Comparison of ENCODE assay signal across 1 cellular context in the genomic region with DNA sequence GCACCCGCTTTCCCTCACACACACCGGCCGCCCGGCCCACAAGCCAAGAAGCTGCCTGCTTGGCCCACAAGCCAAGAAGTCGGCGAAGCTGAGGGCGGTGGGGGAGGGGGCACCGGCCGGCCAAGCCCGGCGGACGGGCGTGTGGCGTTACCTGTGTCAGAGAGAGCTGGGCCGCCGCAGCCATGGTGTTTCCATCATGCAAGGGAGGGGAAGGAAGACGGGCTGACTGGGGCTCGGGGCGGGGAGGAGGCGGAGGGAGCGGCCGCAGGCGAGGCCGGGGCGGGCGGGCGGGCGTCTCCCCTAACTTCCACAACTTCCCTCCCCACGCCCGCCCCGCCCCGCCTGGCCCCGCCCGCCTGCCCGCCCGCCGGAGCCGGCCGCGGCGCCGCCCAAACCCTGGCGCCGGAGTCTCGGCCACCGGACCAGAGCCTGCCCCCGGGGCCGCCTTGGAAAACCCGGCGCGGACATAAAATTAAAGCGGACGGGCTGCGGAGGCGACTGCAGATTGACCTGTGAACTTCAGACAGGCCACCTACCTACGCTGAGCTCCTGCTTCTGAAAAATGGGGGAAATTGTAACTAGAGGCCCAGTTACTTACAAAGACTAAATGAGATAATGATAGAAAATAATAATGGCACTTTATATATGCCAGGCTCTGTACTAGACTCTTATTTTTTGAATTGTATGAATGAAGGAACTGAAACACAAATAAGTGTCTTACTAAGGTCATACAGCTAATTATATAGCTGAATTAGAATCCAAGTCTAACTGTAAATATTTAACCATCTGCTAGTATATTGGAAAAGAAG.
TF ChIP-seq lines count a peak whose summit lies in the region.

A gene (minus strand): TSS at position 219 of the 809 bp plus-strand sequence. CDS start 35 bp downstream, at position 184.

TF ChIP-seq in GM12878, 131 proteins besides CTCF, POLR2A, EP300 and RAD21 (continued from another document and continues in another):
- TF ChIP-seq TCF12 (IDR thresholded peaks at IDR 0.05; ENCODE audit: low read depth, low read length) (0 out of 2 replicates have a peak, but pooled peaks have one; percentile 33), MTA2 (IDR thresholded peaks at IDR 0.05; ENCODE audit: low read depth) (0 out of 2 replicates have a peak, but pooled peaks have one; percentile 16), ETV6 (conservative IDR thresholded peaks at IDR 0.05 in 1 of 2, IDR thresholded peaks at IDR 0.05 in 1 of 2; ENCODE audit: borderline replicate concordance in 1 of 2, low read depth in 1 of 2) (peak in 1 of 2 experiments; percentile 22; a peak in 1 of 4 replicates), YY1 (IDR thresholded peaks at IDR 0.05; ENCODE audit: low read depth, low read length) (peak; percentile 93), BACH1 (IDR thresholded peaks at IDR 0.05; ENCODE audit: borderline replicate concordance) (no peak), HDAC2 (IDR thresholded peaks at IDR 0.05) (0 out of 2 replicates have a peak, but pooled peaks have one; percentile 71), SRF (IDR thresholded peaks at IDR 0.05; ENCODE audit: low read depth in 2 of 2, low read length in 2 of 2) (peak in 1 of 2 experiments; percentile 59; a peak in 1 of 4 replicates), CBFB (IDR thresholded peaks at IDR 0.05; ENCODE audit: low read depth) (peak; percentile 33; the same call in 1 of the 2 replicates), GATAD2B (conservative IDR thresholded peaks at IDR 0.05; ENCODE audit: low read depth) (peak; percentile 57; the same call in 1 of the 2 replicates), HCFC1 (IDR thresholded peaks at IDR 0.05; ENCODE audit: low read length) (0 out of 2 replicates have a peak, but pooled peaks have one; percentile 42), RUNX3 (IDR thresholded peaks at IDR 0.05; ENCODE audit: low read length) (peak; percentile 77), SREBF1 (IDR thresholded peaks at IDR 0.05; ENCODE audit: low read length) (0 out of 2 replicates have a peak, but pooled peaks have one; percentile 58), TCF3 (IDR thresholded peaks at IDR 0.05; ENCODE audit: borderline replicate concordance, insufficient read depth, low read depth, low read length) (0 out of 2 replicates have a peak, but pooled peaks have one; percentile 52), ESRRA (IDR thresholded peaks at IDR 0.05; ENCODE audit: low read length) (peak; percentile 85), NR2F1 (conservative IDR thresholded peaks at IDR 0.05) (peak; percentile 89), SP1 (IDR thresholded peaks at IDR 0.05; ENCODE audit: low read depth, low read length) (peak; percentile 97), CREB1 (IDR thresholded peaks at IDR 0.05; ENCODE audit: low read depth) (peak; percentile 50; the same call in 1 of the 2 replicates), ZNF24 (IDR thresholded peaks at IDR 0.05) (0 out of 2 replicates have a peak, but pooled peaks have one; percentile 46), KDM1A (IDR thresholded peaks at IDR 0.05; ENCODE audit: borderline replicate concordance) (peak; percentile 70; the same call in 1 of the 2 replicates), BHLHE40 (IDR thresholded peaks at IDR 0.05; ENCODE audit: borderline replicate concordance in 1 of 2, low read depth in 2 of 2, low read length in 1 of 2) (no peak; a peak in 1 of 4 replicates), IKZF2 (IDR thresholded peaks at IDR 0.05) (peak in 1 of 2 experiments; percentile 53; a peak in 1 of 4 replicates), TCF7 (IDR thresholded peaks at IDR 0.05; ENCODE audit: borderline replicate concordance) (peak; percentile 40; the same call in 1 of the 2 replicates), NBN (IDR thresholded peaks at IDR 0.05) (peak; percentile 63), POLR2AphosphoS2 (IDR thresholded peaks at IDR 0.05; ENCODE audit: low read depth, low read length) (peak; percentile 53; the same call in 1 of the 2 replicates), RFX5 (IDR thresholded peaks at IDR 0.05; ENCODE audit: low read depth, low read length) (no peak), CREM (IDR thresholded peaks at IDR 0.05; ENCODE audit: low read depth) (no peak; the same call in 1 of the 2 replicates), MEF2B (IDR thresholded peaks at IDR 0.05; ENCODE audit: partially characterized antibody, poor library complexity, severe bottlenecking) (peak; percentile 16), SREBF2 (IDR thresholded peaks at IDR 0.05; ENCODE audit: low read length) (no peak), MEF2A (IDR thresholded peaks at IDR 0.05; ENCODE audit: insufficient read depth, low read depth, low read length) (0 out of 2 replicates have a peak, but pooled peaks have one; percentile 60), EED (IDR thresholded peaks at IDR 0.05; ENCODE audit: low read depth) (peak; percentile 34; the same call in 1 of the 2 replicates), CHD4 (IDR thresholded peaks at IDR 0.05) (0 out of 2 replicates have a peak, but pooled peaks have one; percentile 70), HDAC6 (IDR thresholded peaks at IDR 0.05; ENCODE audit: unreplicated experiment) (no peak)
- TF ChIP-seq, protein P1, sequence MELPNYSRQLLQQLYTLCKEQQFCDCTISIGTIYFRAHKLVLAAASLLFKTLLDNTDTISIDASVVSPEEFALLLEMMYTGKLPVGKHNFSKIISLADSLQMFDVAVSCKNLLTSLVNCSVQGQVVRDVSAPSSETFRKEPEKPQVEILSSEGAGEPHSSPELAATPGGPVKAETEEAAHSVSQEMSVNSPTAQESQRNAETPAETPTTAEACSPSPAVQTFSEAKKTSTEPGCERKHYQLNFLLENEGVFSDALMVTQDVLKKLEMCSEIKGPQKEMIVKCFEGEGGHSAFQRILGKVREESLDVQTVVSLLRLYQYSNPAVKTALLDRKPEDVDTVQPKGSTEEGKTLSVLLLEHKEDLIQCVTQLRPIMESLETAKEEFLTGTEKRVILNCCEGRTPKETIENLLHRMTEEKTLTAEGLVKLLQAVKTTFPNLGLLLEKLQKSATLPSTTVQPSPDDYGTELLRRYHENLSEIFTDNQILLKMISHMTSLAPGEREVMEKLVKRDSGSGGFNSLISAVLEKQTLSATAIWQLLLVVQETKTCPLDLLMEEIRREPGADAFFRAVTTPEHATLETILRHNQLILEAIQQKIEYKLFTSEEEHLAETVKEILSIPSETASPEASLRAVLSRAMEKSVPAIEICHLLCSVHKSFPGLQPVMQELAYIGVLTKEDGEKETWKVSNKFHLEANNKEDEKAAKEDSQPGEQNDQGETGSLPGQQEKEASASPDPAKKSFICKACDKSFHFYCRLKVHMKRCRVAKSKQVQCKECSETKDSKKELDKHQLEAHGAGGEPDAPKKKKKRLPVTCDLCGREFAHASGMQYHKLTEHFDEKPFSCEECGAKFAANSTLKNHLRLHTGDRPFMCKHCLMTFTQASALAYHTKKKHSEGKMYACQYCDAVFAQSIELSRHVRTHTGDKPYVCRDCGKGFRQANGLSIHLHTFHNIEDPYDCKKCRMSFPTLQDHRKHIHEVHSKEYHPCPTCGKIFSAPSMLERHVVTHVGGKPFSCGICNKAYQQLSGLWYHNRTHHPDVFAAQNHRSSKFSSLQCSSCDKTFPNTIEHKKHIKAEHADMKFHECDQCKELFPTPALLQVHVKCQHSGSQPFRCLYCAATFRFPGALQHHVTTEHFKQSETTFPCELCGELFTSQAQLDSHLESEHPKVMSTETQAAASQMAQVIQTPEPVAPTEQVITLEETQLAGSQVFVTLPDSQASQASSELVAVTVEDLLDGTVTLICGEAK (IDR thresholded peaks at IDR 0.05; ENCODE audit: borderline replicate concordance): peak; percentile 38; the same call in 1 of the 2 replicates
- TF ChIP-seq, protein P2, sequence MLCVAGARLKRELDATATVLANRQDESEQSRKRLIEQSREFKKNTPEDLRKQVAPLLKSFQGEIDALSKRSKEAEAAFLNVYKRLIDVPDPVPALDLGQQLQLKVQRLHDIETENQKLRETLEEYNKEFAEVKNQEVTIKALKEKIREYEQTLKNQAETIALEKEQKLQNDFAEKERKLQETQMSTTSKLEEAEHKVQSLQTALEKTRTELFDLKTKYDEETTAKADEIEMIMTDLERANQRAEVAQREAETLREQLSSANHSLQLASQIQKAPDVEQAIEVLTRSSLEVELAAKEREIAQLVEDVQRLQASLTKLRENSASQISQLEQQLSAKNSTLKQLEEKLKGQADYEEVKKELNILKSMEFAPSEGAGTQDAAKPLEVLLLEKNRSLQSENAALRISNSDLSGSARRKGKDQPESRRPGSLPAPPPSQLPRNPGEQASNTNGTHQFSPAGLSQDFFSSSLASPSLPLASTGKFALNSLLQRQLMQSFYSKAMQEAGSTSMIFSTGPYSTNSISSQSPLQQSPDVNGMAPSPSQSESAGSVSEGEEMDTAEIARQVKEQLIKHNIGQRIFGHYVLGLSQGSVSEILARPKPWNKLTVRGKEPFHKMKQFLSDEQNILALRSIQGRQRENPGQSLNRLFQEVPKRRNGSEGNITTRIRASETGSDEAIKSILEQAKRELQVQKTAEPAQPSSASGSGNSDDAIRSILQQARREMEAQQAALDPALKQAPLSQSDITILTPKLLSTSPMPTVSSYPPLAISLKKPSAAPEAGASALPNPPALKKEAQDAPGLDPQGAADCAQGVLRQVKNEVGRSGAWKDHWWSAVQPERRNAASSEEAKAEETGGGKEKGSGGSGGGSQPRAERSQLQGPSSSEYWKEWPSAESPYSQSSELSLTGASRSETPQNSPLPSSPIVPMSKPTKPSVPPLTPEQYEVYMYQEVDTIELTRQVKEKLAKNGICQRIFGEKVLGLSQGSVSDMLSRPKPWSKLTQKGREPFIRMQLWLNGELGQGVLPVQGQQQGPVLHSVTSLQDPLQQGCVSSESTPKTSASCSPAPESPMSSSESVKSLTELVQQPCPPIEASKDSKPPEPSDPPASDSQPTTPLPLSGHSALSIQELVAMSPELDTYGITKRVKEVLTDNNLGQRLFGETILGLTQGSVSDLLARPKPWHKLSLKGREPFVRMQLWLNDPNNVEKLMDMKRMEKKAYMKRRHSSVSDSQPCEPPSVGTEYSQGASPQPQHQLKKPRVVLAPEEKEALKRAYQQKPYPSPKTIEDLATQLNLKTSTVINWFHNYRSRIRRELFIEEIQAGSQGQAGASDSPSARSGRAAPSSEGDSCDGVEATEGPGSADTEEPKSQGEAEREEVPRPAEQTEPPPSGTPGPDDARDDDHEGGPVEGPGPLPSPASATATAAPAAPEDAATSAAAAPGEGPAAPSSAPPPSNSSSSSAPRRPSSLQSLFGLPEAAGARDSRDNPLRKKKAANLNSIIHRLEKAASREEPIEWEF (IDR thresholded peaks at IDR 0.05; ENCODE audit: insufficient replicate concordance, low read depth, low read length): no peak
- TF ChIP-seq, protein P3, sequence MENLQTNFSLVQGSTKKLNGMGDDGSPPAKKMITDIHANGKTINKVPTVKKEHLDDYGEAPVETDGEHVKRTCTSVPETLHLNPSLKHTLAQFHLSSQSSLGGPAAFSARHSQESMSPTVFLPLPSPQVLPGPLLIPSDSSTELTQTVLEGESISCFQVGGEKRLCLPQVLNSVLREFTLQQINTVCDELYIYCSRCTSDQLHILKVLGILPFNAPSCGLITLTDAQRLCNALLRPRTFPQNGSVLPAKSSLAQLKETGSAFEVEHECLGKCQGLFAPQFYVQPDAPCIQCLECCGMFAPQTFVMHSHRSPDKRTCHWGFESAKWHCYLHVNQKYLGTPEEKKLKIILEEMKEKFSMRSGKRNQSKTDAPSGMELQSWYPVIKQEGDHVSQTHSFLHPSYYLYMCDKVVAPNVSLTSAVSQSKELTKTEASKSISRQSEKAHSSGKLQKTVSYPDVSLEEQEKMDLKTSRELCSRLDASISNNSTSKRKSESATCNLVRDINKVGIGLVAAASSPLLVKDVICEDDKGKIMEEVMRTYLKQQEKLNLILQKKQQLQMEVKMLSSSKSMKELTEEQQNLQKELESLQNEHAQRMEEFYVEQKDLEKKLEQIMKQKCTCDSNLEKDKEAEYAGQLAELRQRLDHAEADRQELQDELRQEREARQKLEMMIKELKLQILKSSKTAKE (IDR thresholded peaks at IDR 0.05; ENCODE audit: low read depth, poor library complexity, severe bottlenecking): peak; percentile 69
- TF ChIP-seq, protein P4, sequence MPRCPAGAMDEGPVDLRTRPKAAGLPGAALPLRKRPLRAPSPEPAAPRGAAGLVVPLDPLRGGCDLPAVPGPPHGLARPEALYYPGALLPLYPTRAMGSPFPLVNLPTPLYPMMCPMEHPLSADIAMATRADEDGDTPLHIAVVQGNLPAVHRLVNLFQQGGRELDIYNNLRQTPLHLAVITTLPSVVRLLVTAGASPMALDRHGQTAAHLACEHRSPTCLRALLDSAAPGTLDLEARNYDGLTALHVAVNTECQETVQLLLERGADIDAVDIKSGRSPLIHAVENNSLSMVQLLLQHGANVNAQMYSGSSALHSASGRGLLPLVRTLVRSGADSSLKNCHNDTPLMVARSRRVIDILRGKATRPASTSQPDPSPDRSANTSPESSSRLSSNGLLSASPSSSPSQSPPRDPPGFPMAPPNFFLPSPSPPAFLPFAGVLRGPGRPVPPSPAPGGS (IDR thresholded peaks at IDR 0.05; ENCODE audit: borderline replicate concordance, insufficient read depth, low read depth, low read length, poor library complexity, severe bottlenecking): peak; percentile 53
- TF ChIP-seq, protein P5, sequence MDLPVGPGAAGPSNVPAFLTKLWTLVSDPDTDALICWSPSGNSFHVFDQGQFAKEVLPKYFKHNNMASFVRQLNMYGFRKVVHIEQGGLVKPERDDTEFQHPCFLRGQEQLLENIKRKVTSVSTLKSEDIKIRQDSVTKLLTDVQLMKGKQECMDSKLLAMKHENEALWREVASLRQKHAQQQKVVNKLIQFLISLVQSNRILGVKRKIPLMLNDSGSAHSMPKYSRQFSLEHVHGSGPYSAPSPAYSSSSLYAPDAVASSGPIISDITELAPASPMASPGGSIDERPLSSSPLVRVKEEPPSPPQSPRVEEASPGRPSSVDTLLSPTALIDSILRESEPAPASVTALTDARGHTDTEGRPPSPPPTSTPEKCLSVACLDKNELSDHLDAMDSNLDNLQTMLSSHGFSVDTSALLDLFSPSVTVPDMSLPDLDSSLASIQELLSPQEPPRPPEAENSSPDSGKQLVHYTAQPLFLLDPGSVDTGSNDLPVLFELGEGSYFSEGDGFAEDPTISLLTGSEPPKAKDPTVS (IDR thresholded peaks at IDR 0.05; ENCODE audit: low read depth, low read length): 0 out of 2 replicates have a peak, but pooled peaks have one; percentile 38
- TF ChIP-seq, protein P6, sequence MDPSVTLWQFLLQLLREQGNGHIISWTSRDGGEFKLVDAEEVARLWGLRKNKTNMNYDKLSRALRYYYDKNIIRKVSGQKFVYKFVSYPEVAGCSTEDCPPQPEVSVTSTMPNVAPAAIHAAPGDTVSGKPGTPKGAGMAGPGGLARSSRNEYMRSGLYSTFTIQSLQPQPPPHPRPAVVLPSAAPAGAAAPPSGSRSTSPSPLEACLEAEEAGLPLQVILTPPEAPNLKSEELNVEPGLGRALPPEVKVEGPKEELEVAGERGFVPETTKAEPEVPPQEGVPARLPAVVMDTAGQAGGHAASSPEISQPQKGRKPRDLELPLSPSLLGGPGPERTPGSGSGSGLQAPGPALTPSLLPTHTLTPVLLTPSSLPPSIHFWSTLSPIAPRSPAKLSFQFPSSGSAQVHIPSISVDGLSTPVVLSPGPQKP (IDR thresholded peaks at IDR 0.05; ENCODE audit: low read depth, low read length): 0 out of 2 replicates have a peak, but pooled peaks have one; percentile 14
- TF ChIP-seq, protein P7, sequence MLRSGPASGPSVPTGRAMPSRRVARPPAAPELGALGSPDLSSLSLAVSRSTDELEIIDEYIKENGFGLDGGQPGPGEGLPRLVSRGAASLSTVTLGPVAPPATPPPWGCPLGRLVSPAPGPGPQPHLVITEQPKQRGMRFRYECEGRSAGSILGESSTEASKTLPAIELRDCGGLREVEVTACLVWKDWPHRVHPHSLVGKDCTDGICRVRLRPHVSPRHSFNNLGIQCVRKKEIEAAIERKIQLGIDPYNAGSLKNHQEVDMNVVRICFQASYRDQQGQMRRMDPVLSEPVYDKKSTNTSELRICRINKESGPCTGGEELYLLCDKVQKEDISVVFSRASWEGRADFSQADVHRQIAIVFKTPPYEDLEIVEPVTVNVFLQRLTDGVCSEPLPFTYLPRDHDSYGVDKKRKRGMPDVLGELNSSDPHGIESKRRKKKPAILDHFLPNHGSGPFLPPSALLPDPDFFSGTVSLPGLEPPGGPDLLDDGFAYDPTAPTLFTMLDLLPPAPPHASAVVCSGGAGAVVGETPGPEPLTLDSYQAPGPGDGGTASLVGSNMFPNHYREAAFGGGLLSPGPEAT (IDR thresholded peaks at IDR 0.05; ENCODE audit: low read depth): peak; percentile 81
